1 cellular context compared by ENCODE assay signal in genomic region chr2:200305797-200306718, GRCh38.
TF ChIP-seq lines count a peak whose summit lies in the region.

SPATS2L (plus strand) TSS chr2:200306693; CDS start chr2:200389245, 82,552 bp downstream.

TF ChIP-seq in GM12878, 131 proteins besides CTCF, POLR2A, EP300 and RAD21 (continued from another document):
- TF ChIP-seq PKNOX1 (IDR thresholded peaks at IDR 0.05) (peak; percentile 89), YBX1 (IDR thresholded peaks at IDR 0.05) (no peak), PBX3 (IDR thresholded peaks at IDR 0.05; ENCODE audit: insufficient replicate concordance, low read depth, low read length) (peak; percentile 76), HDAC2 (IDR thresholded peaks at IDR 0.05) (no peak)
